Comparison of ENCODE assay signal across 9 cellular contexts in genomic region chr12:26156201-26156871, GRCh38. TPM values are rescaled to one million over a fixed set of nuclear protein-coding genes. Genes with fewer than 3 reads are reported as not detected.
DNase-seq lines count a peak whose midpoint lies in the region; ATAC-seq and TF ChIP-seq lines count a peak whose summit lies in the region.
"Had no signal": no experiment of that assay in that cellular context is flagged by ENCODE, and none has a peak within 500 bp of the region (broad histone marks: within the 10 kb centered on the region; RNA-seq: fewer than 3 reads in every experiment).

No MANE protein-coding gene starts in this region.

- no peaks in the 10 kb centered on the region for H3K9me2 ChIP-seq in OCI-LY7 (ENCODE audit: insufficient read depth, low read length)

- H3K27me3 ChIP-seq in heart left ventricle: no peaks in the 10 kb centered on the region

- TF ChIP-seq POLR2A in heart left ventricle (IDR thresholded peaks at IDR 0.05): no peak

- POLR2A ChIA-PET in OCI-LY7 (lab: Charles Lee): interaction anchor here (0.9 to 1.8 kb wide), 3 partner anchors 13 to 1870 kb away, joined by 3 to 7 read pairs (median 4); no protein-coding TSS in a partner anchor

- CTCF ChIA-PET in OCI-LY7 (lab: Charles Lee; ENCODE audit: unreplicated experiment): no interaction called here

- H4K20me1 ChIP-seq in OCI-LY7 (ENCODE audit: insufficient read depth, low read length): peaks cover 27% of the 10 kb centered on the region

- H3K4me1 ChIP-seq in OCI-LY7 (ENCODE audit: insufficient read depth, low read length, poor library complexity, severe bottlenecking) (peaks cover 22% of the 10 kb centered on the region), heart left ventricle (peaks cover 0 to 19% (median 7%) of the 10 kb centered on the region in 12 donors)

- H3K9me3 ChIP-seq in OCI-LY7 (ENCODE audit: low read length) (no peaks in the 10 kb centered on the region), heart left ventricle (no peaks in the 10 kb centered on the region)

- TF ChIP-seq CTCF in OCI-LY7 (conservative IDR thresholded peaks at IDR 0.05; ENCODE audit: low read length): no peak
- TF ChIP-seq CTCF in heart left ventricle (IDR thresholded peaks at IDR 0.05): no peak

- H3K4me2 ChIP-seq in OCI-LY7 (ENCODE audit: low read length): peak overlapping the region; percentile 65

- H3K27me3 Mint-ChIP-seq in natural killer cell treated with Interleukin-12 subunit alpha and Interleukin-12 subunit beta and Interleukin-15 and Interleukin-18, amount 100 ng/mL, for 72 hours: peaks cover 29 to 56% of the 10 kb centered on the region in 2 donors

- H2AFZ ChIP-seq in OCI-LY7 (ENCODE audit: low read length): no peak overlapping the region

- H3K4me3 ChIP-seq in OCI-LY7 (ENCODE audit: low read depth, low read length, poor library complexity, severe bottlenecking): peak overlapping the region; percentile 29
- no peak overlapping the region for H3K4me3 ChIP-seq in heart left ventricle
- H3K4me3 ChIP-seq: cardiac muscle cell had no signal

- H3K27ac ChIP-seq in OCI-LY7 (ENCODE audit: low read depth, low read length, poor library complexity, severe bottlenecking) (peak overlapping the region; percentile 48), heart left ventricle (no peak overlapping the region)
- H3K27ac ChIP-seq: cardiac muscle cell had no signal

- no peaks in the 10 kb centered on the region for H3K4me1 Mint-ChIP-seq in natural killer cell treated with Interleukin-12 subunit alpha and Interleukin-12 subunit beta and Interleukin-15 and Interleukin-18, amount 100 ng/mL, for 72 hours (ENCODE audit: low read depth in 2 of 2)

- H3K79me2 ChIP-seq in OCI-LY7 (ENCODE audit: insufficient read depth, low read depth, low read length): no peaks in the 10 kb centered on the region

- ATAC-seq in GM19328 (IDR thresholded peaks at IDR 0.05; ENCODE audit: unreplicated experiment) (peak; percentile 78), HG03045 (IDR thresholded peaks at IDR 0.05; ENCODE audit: unreplicated experiment) (peak; percentile 88), heart left ventricle (no peak)
- ATAC-seq in natural killer cell treated with Interleukin-12 subunit alpha and Interleukin-12 subunit beta and Interleukin-15 and Interleukin-18, amount 100 ng/mL, for 72 hours: no peak

- H3K36me3 ChIP-seq in OCI-LY7 (ENCODE audit: insufficient read depth, low read length) (no peaks in the 10 kb centered on the region), heart left ventricle (no peaks in the 10 kb centered on the region)
- H3K36me3 ChIP-seq: cardiac muscle cell had no signal

- BruUV-seq in OCI-LY7 (replicated peaks; lab: Mats Ljungman, UMichigan): no TSS peak

- H3K4me3 Mint-ChIP-seq in natural killer cell treated with Interleukin-12 subunit alpha and Interleukin-12 subunit beta and Interleukin-15 and Interleukin-18, amount 100 ng/mL, for 72 hours: no peak overlapping the region

- 76 to 80% (median 79%) methylated on average over 17 of the region's 17 CpGs for WGBS in heart left ventricle, 4 donors

- intact Hi-C loops in OCI-LY7 (cut with micrococcal nuclease; ENCODE audit: unreplicated experiment) (loop anchor here (5.0 to 10.0 kb wide), 2 partner anchors 678 to 856 kb away; partner anchors contain the start of genes ITPR2 and TM7SF3), heart left ventricle (cut with DNase I) (no loop called here)

- H3K36me3 Mint-ChIP-seq in natural killer cell treated with Interleukin-12 subunit alpha and Interleukin-12 subunit beta and Interleukin-15 and Interleukin-18, amount 100 ng/mL, for 72 hours: no peaks in the 10 kb centered on the region

- no peak overlapping the region for H3K27ac Mint-ChIP-seq in natural killer cell treated with Interleukin-12 subunit alpha and Interleukin-12 subunit beta and Interleukin-15 and Interleukin-18, amount 100 ng/mL, for 72 hours

- DNase-seq in COLO668 (lab: John Stamatoyannopoulos, UW; ENCODE audit: unreplicated experiment): peak; percentile 5
- DNase-seq in OCI-LY7 (ENCODE audit: low spot score): peak; percentile 91
- no peak for DNase-seq in dedifferentiated amniotic fluid mesenchymal stem cell (ENCODE audit: extremely low spot score)
- no peak for DNase-seq in heart left ventricle
- DNase-seq in NCI-H2171 (lab: John Stamatoyannopoulos, UW): no peak
- no peak for DNase-seq in natural killer cell treated with Interleukin-12 subunit alpha and Interleukin-12 subunit beta and Interleukin-15 and Interleukin-18, amount 100 ng/mL, for 72 hours (ENCODE audit: low spot score)

- H3K9me3 Mint-ChIP-seq in natural killer cell treated with Interleukin-12 subunit alpha and Interleukin-12 subunit beta and Interleukin-15 and Interleukin-18, amount 100 ng/mL, for 72 hours: no peaks in the 10 kb centered on the region

RNA-seq across cellular contexts. Expression of gene BHLHE41, which starts 31.5 kb away (rescaled TPM):
- not detected in 2 replicates for total RNA-seq in OCI-LY7 (2014; rRNA removed; shearing (Covaris generic))
- total RNA-seq in OCI-LY7 (2022): not detected in 2 replicates
- 10 to 100 TPM in 7 of 9 donors, 1 to 10 TPM in 2; 8.3 to 66.0 (median 32.2) TPM for total RNA-seq in heart left ventricle
- 1 to 10 TPM; 6.8 to 8.8 TPM for polyA plus RNA-seq in heart left ventricle
- not detected for total RNA-seq in natural killer cell treated with Interleukin-12 subunit alpha and Interleukin-12 subunit beta and Interleukin-15 and Interleukin-18, amount 100 ng/mL, for 72 hours

RNA-seq across cellular contexts. Expression of gene SSPN, which starts 39.0 kb away (rescaled TPM):
- total RNA-seq in OCI-LY7 (2014; rRNA removed; shearing (Covaris generic)): not detected in 2 replicates
- total RNA-seq in OCI-LY7 (2022) (not detected in 2 replicates), heart left ventricle (100 to 1,000 TPM in 1 of 9 donors, 10 to 100 TPM in 8; 19.9 to 109 (median 75.9) TPM)
- 10 to 100 TPM in 1 of 2 donors, 1 to 10 TPM in 1; 7.5 to 18.2 TPM for polyA plus RNA-seq in heart left ventricle
- 1 to 10 TPM in 1 of 2 donors, not detected in 1; 1.3 TPM for total RNA-seq in natural killer cell treated with Interleukin-12 subunit alpha and Interleukin-12 subunit beta and Interleukin-15 and Interleukin-18, amount 100 ng/mL, for 72 hours

Comparison
In these comparisons a context has a peak if more than half of its experiments do, and no peak if none do; other contexts are left out.
1. DNase-seq: peak in COLO668 (single experiment) and OCI-LY7 (single experiment); none in dedifferentiated amniotic fluid mesenchymal stem cell (single experiment), heart left ventricle (0 of 5), NCI-H2171 (single experiment) and natural killer cell treated with Interleukin-12 subunit alpha and Interleukin-12 subunit beta and Interleukin-15 and Interleukin-18, amount 100 ng/mL, for 72 hours (single experiment).
2. ATAC-seq: peak in GM19328 (single experiment) and HG03045 (single experiment); none in heart left ventricle (0 of 4) and natural killer cell treated with Interleukin-12 subunit alpha and Interleukin-12 subunit beta and Interleukin-15 and Interleukin-18, amount 100 ng/mL, for 72 hours (0 of 2).
3. RNA of gene BHLHE41, which starts 31.5 kb away (total RNA-seq): 8.3 to 66.0 TPM in heart left ventricle; not detected in OCI-LY7 and not detected in natural killer cell treated with Interleukin-12 subunit alpha and Interleukin-12 subunit beta and Interleukin-15 and Interleukin-18, amount 100 ng/mL, for 72 hours; every median in the first group is over 4 times any median in the second.
4. RNA of gene SSPN, which starts 39.0 kb away (total RNA-seq): 19.9 to 109 TPM in heart left ventricle; 1.3 TPM in natural killer cell treated with Interleukin-12 subunit alpha and Interleukin-12 subunit beta and Interleukin-15 and Interleukin-18, amount 100 ng/mL, for 72 hours and not detected in OCI-LY7; every median in the first group is over 4 times any median in the second.